Comparison of ENCODE assay signal across 20 cellular contexts in the genomic region with DNA sequence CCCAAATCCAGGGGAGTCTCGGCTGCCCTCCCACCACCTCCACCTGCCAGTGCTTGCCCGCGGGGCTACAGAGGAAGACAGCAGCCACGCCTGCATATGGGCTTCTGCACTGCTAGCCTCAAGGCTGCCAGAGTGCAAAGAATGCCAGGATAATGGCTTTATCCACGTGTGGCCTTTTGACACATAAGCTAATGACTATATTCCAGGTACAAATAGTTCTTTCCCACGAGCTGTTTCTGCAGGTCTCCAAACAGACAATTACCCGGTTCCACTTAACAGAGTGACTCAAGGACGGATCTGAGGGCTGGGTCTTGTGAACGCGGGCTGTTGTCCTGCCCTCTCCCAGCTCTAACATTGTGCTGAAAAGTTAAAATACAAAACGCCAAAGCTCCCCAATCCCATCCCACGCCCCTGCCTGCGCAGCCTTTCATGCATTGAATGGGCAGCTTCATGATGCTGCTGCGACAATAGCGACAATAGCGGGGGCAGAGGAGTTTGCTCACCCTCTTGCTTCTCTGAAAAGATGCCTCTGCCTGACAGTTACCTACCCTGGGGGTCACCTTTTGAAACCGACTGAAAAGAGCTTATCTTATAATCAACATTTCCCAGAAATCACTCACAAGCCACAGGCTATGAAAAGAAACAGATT. TPM values are rescaled to one million over a fixed set of nuclear protein-coding genes. Genes with fewer than 3 reads are reported as not detected.
"Had no signal": no experiment of that assay in that cellular context is flagged by ENCODE, and none has a peak within 500 bp of the region (broad histone marks: within the 10 kb centered on the region; RNA-seq: fewer than 3 reads in every experiment).

No MANE protein-coding gene starts in this region.

- H3K27me3 ChIP-seq: gastrocnemius medialis, right atrium auricular region, tibial nerve had no signal

- H3K9me3 ChIP-seq: gastrocnemius medialis, mucosa of descending colon, right atrium auricular region had no signal

- H3K27ac Mint-ChIP-seq: activated T-cell treated with anti-CD3 and anti-CD28 coated beads, Interleukin-2, amount 50 U/mL, for 72 hours; endodermal cell; naive thymus-derived CD4-positive, alpha-beta T cell; T-helper 17 cell; WTC11 had no signal

- H3K36me3 ChIP-seq: gastrocnemius medialis, right atrium auricular region, tibial nerve had no signal

- H3K4me3 Mint-ChIP-seq: activated T-cell treated with anti-CD3 and anti-CD28 coated beads, Interleukin-2, amount 50 U/mL, for 72 hours; endodermal cell; naive thymus-derived CD4-positive, alpha-beta T cell; T-helper 17 cell; WTC11 had no signal

- DNase-seq: activated CD4-positive, alpha-beta T cell treated with anti-CD3 and anti-CD28 coated beads for 4 hours; activated CD8-positive, alpha-beta memory T cell treated with anti-CD3 and anti-CD28 coated beads, Interleukin-2, amount 50 U/mL, for 48 hours; activated gamma-delta T cell; activated T-cell treated with anti-CD3 and anti-CD28 coated beads, Interleukin-2, amount 50 U/mL, for 72 hours; dermis blood vessel endothelial cell; endodermal cell; gastrocnemius medialis; mucosa of descending colon; naive thymus-derived CD4-positive, alpha-beta T cell; stimulated activated CD4-positive, alpha-beta T cell treated with anti-CD3 and anti-CD28 coated beads, Interleukin-4, amount 100 ng/mL, for 24 hours; stimulated activated naive CD4-positive, alpha-beta T cell; T-helper 17 cell had no signal

- H3K4me1 ChIP-seq: gastrocnemius medialis, right atrium auricular region had no signal

- H3K36me3 Mint-ChIP-seq: WTC11 had no signal

- H3K4me1 Mint-ChIP-seq: endodermal cell, T-helper 17 cell, WTC11 had no signal

- H3K4me3 ChIP-seq: gastrocnemius medialis, lung, mucosa of descending colon, right atrium auricular region, skin epidermis had no signal

- H3K9me3 Mint-ChIP-seq: endodermal cell had no signal

- H3K27me3 Mint-ChIP-seq: naive thymus-derived CD4-positive, alpha-beta T cell; T-helper 17 cell had no signal

- H3K27ac ChIP-seq: gastrocnemius medialis, right atrium auricular region, skin epidermis had no signal

RNA-seq across cellular contexts. Expression of gene ANKRD34B, which starts 45.3 kb away (rescaled TPM):
- total RNA-seq: activated T-cell treated with anti-CD3 and anti-CD28 coated beads, Interleukin-2, amount 50 U/mL, for 72 hours; chondrocyte; dermis blood vessel endothelial cell; gastrocnemius medialis; mucosa of descending colon; posterior vena cava; right atrium auricular region; subcutaneous adipose tissue; T-helper 17 cell; tibial nerve had no signal
- polyA plus RNA-seq: naive thymus-derived CD4-positive, alpha-beta T cell had no signal
